Comparison of ENCODE assay signal across 18 cellular contexts in genomic region chr15:88805031-88805780, GRCh38. TPM values are rescaled to one million over a fixed set of nuclear protein-coding genes. Genes with fewer than 3 reads are reported as not detected.
A peak's percentile ranks its signal among the peaks of the same experiment; 100 is the strongest.
DNase-seq lines count a peak whose midpoint lies in the region; ATAC-seq and TF ChIP-seq lines count a peak whose summit lies in the region.
"Had no signal": no experiment of that assay in that cellular context is flagged by ENCODE, and none has a peak within 500 bp of the region (broad histone marks: within the 10 kb centered on the region; RNA-seq: fewer than 3 reads in every experiment).

No MANE protein-coding gene starts in this region.

- H3K4me2 ChIP-seq in OCI-LY7 (ENCODE audit: low read length): no peak overlapping the region
- H3K4me2 ChIP-seq: KMS-11 had no signal

- H3K4me3 ChIP-seq in OCI-LY7 (ENCODE audit: low read depth, low read length, poor library complexity, severe bottlenecking): no peak overlapping the region
- H3K4me3 ChIP-seq: upper lobe of left lung had no signal

- H3K27me3 Mint-ChIP-seq in activated CD8-positive, alpha-beta T cell treated with anti-CD3 and anti-CD28 coated beads for 36 hours: peaks cover 45% of the 10 kb centered on the region
- peaks cover 40% of the 10 kb centered on the region for H3K27me3 Mint-ChIP-seq in activated CD8-positive, alpha-beta T cell treated with anti-CD3 and anti-CD28 coated beads, Interleukin-2, amount 10 ng/mL, durations not matched to agents 7 days and 5 days (ENCODE audit: low read depth)
- H3K27me3 Mint-ChIP-seq in stimulated activated naive B cell treated with anti-CD40 and anti-IgM and Interleukin-4, amounts not matched to agents 10 μg/mL and 1 μg/mL and 100 μg/mL, for 72 hours: peaks cover 63 to 80% of the 10 kb centered on the region in 2 donors

- peak; percentile 10 for TF ChIP-seq CTCF in activated CD8-positive, alpha-beta T cell treated with anti-CD3 and anti-CD28 coated beads for 36 hours (IDR thresholded peaks at IDR 0.05)
- peak; percentile 9; the same call in 1 of the 2 replicates for TF ChIP-seq CTCF in GM12874 (IDR thresholded peaks at IDR 0.05; ENCODE audit: insufficient read depth, low read depth, low read length)
- TF ChIP-seq CTCF in OCI-LY7 (conservative IDR thresholded peaks at IDR 0.05; ENCODE audit: low read length): peak; percentile 59

- CTCF ChIA-PET in activated CD8-positive, alpha-beta T cell treated with anti-CD3 and anti-CD28 coated beads for 36 hours (lab: Charles Lee): no interaction called here
- CTCF ChIA-PET in activated CD8-positive, alpha-beta T cell treated with anti-CD3 and anti-CD28 coated beads, Interleukin-2, amount 10 ng/mL, durations not matched to agents 7 days and 5 days (lab: Charles Lee): interaction anchor here (1.2 kb wide), 1 partner anchor 327 kb away, joined by 3 read pairs; no protein-coding TSS in a partner anchor
- CTCF ChIA-PET in OCI-LY7 (lab: Charles Lee; ENCODE audit: unreplicated experiment): no interaction called here

- POLR2A ChIA-PET in activated CD8-positive, alpha-beta T cell treated with anti-CD3 and anti-CD28 coated beads for 36 hours (lab: Charles Lee): interaction anchor here (0.6 kb wide), 1 partner anchor 11 kb away, joined by 3 read pairs; no protein-coding TSS in a partner anchor
- POLR2A ChIA-PET in activated CD8-positive, alpha-beta T cell treated with anti-CD3 and anti-CD28 coated beads, Interleukin-2, amount 10 ng/mL, durations not matched to agents 7 days and 5 days (lab: Charles Lee): no interaction called here
- POLR2A ChIA-PET in OCI-LY7 (lab: Charles Lee): interaction anchor here (0.7 kb wide), 1 partner anchor 65 kb away, joined by 4 read pairs; no protein-coding TSS in a partner anchor

- H3K9me2 ChIP-seq in OCI-LY7 (ENCODE audit: insufficient read depth, low read length): no peaks in the 10 kb centered on the region

- H4K20me1 ChIP-seq in OCI-LY7 (ENCODE audit: insufficient read depth, low read length): no peaks in the 10 kb centered on the region

- H3K27ac ChIP-seq in OCI-LY7 (ENCODE audit: low read depth, low read length, poor library complexity, severe bottlenecking): no peak overlapping the region
- H3K27ac ChIP-seq: KMS-11, upper lobe of left lung had no signal

- no peak overlapping the region for H3K27ac Mint-ChIP-seq in activated CD8-positive, alpha-beta T cell treated with anti-CD3 and anti-CD28 coated beads for 36 hours
- H3K27ac Mint-ChIP-seq in activated CD8-positive, alpha-beta T cell treated with anti-CD3 and anti-CD28 coated beads, Interleukin-2, amount 10 ng/mL, durations not matched to agents 7 days and 5 days: no peak overlapping the region
- no peak overlapping the region for H3K27ac Mint-ChIP-seq in stimulated activated naive B cell treated with anti-CD40 and anti-IgM and Interleukin-4, amounts not matched to agents 10 μg/mL and 1 μg/mL and 100 μg/mL, for 72 hours
- H3K27ac Mint-ChIP-seq: mesothelial cell of epicardium; T-helper 1 cell treated with Interleukin-12 subunit alpha and Interleukin-12 subunit beta and Interleukin-4 antibody, amounts not matched to agents 30 μg/mL and 1 μg/mL, for 36 hours had no signal

- no peak overlapping the region for H3K4me3 Mint-ChIP-seq in activated CD8-positive, alpha-beta T cell treated with anti-CD3 and anti-CD28 coated beads for 36 hours
- no peak overlapping the region for H3K4me3 Mint-ChIP-seq in activated CD8-positive, alpha-beta T cell treated with anti-CD3 and anti-CD28 coated beads, Interleukin-2, amount 10 ng/mL, durations not matched to agents 7 days and 5 days
- no peak overlapping the region for H3K4me3 Mint-ChIP-seq in stimulated activated naive B cell treated with anti-CD40 and anti-IgM and Interleukin-4, amounts not matched to agents 10 μg/mL and 1 μg/mL and 100 μg/mL, for 72 hours
- H3K4me3 Mint-ChIP-seq: mesothelial cell of epicardium; T-helper 1 cell treated with Interleukin-12 subunit alpha and Interleukin-12 subunit beta and Interleukin-4 antibody, amounts not matched to agents 30 μg/mL and 1 μg/mL, for 36 hours had no signal

- H3K79me2 ChIP-seq in OCI-LY7 (ENCODE audit: insufficient read depth, low read depth, low read length): no peaks in the 10 kb centered on the region

- no peaks in the 10 kb centered on the region for H3K4me1 ChIP-seq in OCI-LY7 (ENCODE audit: insufficient read depth, low read length, poor library complexity, severe bottlenecking)
- H3K4me1 ChIP-seq: Caco-2 had no signal

- H3K36me3 Mint-ChIP-seq in activated CD8-positive, alpha-beta T cell treated with anti-CD3 and anti-CD28 coated beads for 36 hours (ENCODE audit: low read depth): no peaks in the 10 kb centered on the region
- no peaks in the 10 kb centered on the region for H3K36me3 Mint-ChIP-seq in activated CD8-positive, alpha-beta T cell treated with anti-CD3 and anti-CD28 coated beads, Interleukin-2, amount 10 ng/mL, durations not matched to agents 7 days and 5 days (ENCODE audit: low read depth)
- H3K36me3 Mint-ChIP-seq in stimulated activated naive B cell treated with anti-CD40 and anti-IgM and Interleukin-4, amounts not matched to agents 10 μg/mL and 1 μg/mL and 100 μg/mL, for 72 hours: peaks cover 0 to 2% of the 10 kb centered on the region in 2 donors
- H3K36me3 Mint-ChIP-seq: mesothelial cell of epicardium had no signal

- peaks cover 6% of the 10 kb centered on the region for H3K4me1 Mint-ChIP-seq in activated CD8-positive, alpha-beta T cell treated with anti-CD3 and anti-CD28 coated beads for 36 hours (ENCODE audit: low read depth)
- peaks cover 9% of the 10 kb centered on the region for H3K4me1 Mint-ChIP-seq in activated CD8-positive, alpha-beta T cell treated with anti-CD3 and anti-CD28 coated beads, Interleukin-2, amount 10 ng/mL, durations not matched to agents 7 days and 5 days (ENCODE audit: low read depth)
- H3K4me1 Mint-ChIP-seq in stimulated activated naive B cell treated with anti-CD40 and anti-IgM and Interleukin-4, amounts not matched to agents 10 μg/mL and 1 μg/mL and 100 μg/mL, for 72 hours: peaks cover 12 to 33% of the 10 kb centered on the region in 2 donors

- no TSS peak for BruUV-seq in OCI-LY7 (replicated peaks; lab: Mats Ljungman, UMichigan)

- no peak overlapping the region for H2AFZ ChIP-seq in OCI-LY7 (ENCODE audit: low read length)

- no peaks in the 10 kb centered on the region for H3K9me3 ChIP-seq in OCI-LY7 (ENCODE audit: low read length)
- H3K9me3 ChIP-seq: Caco-2, upper lobe of left lung had no signal

- H3K36me3 ChIP-seq in OCI-LY7 (ENCODE audit: insufficient read depth, low read length): no peaks in the 10 kb centered on the region
- H3K36me3 ChIP-seq: upper lobe of left lung had no signal

- no peaks in the 10 kb centered on the region for H3K9me3 Mint-ChIP-seq in activated CD8-positive, alpha-beta T cell treated with anti-CD3 and anti-CD28 coated beads for 36 hours
- H3K9me3 Mint-ChIP-seq in activated CD8-positive, alpha-beta T cell treated with anti-CD3 and anti-CD28 coated beads, Interleukin-2, amount 10 ng/mL, durations not matched to agents 7 days and 5 days (ENCODE audit: insufficient read depth): no peaks in the 10 kb centered on the region
- H3K9me3 Mint-ChIP-seq in stimulated activated naive B cell treated with anti-CD40 and anti-IgM and Interleukin-4, amounts not matched to agents 10 μg/mL and 1 μg/mL and 100 μg/mL, for 72 hours: no peaks in the 10 kb centered on the region
- H3K9me3 Mint-ChIP-seq: mesothelial cell of epicardium; T-helper 1 cell treated with Interleukin-12 subunit alpha and Interleukin-12 subunit beta and Interleukin-4 antibody, amounts not matched to agents 30 μg/mL and 1 μg/mL, for 36 hours had no signal

- ATAC-seq in activated CD8-positive, alpha-beta T cell treated with anti-CD3 and anti-CD28 coated beads for 36 hours: no peak
- ATAC-seq in activated CD8-positive, alpha-beta T cell treated with anti-CD3 and anti-CD28 coated beads, Interleukin-2, amount 10 ng/mL, durations not matched to agents 7 days and 5 days: no peak
- ATAC-seq in stimulated activated naive B cell treated with anti-CD40 and anti-IgM and Interleukin-4, amounts not matched to agents 10 μg/mL and 1 μg/mL and 100 μg/mL, for 72 hours (replicated peaks): peak; percentile 54 to 61
- no peak for ATAC-seq in Right ventricle myocardium superior (ENCODE audit: poor library complexity)

- DNase-seq in activated CD8-positive, alpha-beta T cell treated with anti-CD3 and anti-CD28 coated beads for 36 hours: peak; percentile 40
- no peak for DNase-seq in activated CD8-positive, alpha-beta T cell treated with anti-CD3 and anti-CD28 coated beads, Interleukin-2, amount 10 ng/mL, durations not matched to agents 7 days and 5 days
- DNase-seq in OCI-LY7 (ENCODE audit: low spot score) (peak; percentile 12), NCI-H2171 treated with DMSO at 0.1 percent for 48 hours (lab: John Stamatoyannopoulos, UW) (no peak), Right ventricle myocardium superior (no peak), Kasumi-1 (lab: John Stamatoyannopoulos, UW) (no peak)
- DNase-seq in stimulated activated naive B cell treated with anti-CD40 and anti-IgM and Interleukin-4, amounts not matched to agents 10 μg/mL and 1 μg/mL and 100 μg/mL, for 72 hours: no peak
- DNase-seq: activated CD4-positive, CD25-positive, alpha-beta regulatory T cell; activated gamma-delta T cell treated with Interleukin-2 at 50 U/mL for 16 hours; Caco-2; GDM1; SHP77 treated with DMSO at 0.1 percent for 48 hours; upper lobe of left lung had no signal

- intact Hi-C loops in activated CD8-positive, alpha-beta T cell treated with anti-CD3 and anti-CD28 coated beads for 36 hours (cut with micrococcal nuclease): no loop called here
- intact Hi-C loops in OCI-LY7 (cut with micrococcal nuclease; ENCODE audit: unreplicated experiment) (no loop called here), Right ventricle myocardium superior (cut with DNase I) (no loop called here)

RNA-seq across cellular contexts. Expression of gene ACAN, which starts 2.0 kb away (rescaled TPM):
- total RNA-seq in activated CD8-positive, alpha-beta T cell treated with anti-CD3 and anti-CD28 coated beads for 36 hours: not detected
- not detected for total RNA-seq in activated CD8-positive, alpha-beta T cell treated with anti-CD3 and anti-CD28 coated beads, Interleukin-2, amount 10 ng/mL, durations not matched to agents 7 days and 5 days
- not detected in 2 replicates for total RNA-seq in OCI-LY7 (2014; rRNA removed; shearing (Covaris generic))
- not detected in 2 replicates for total RNA-seq in OCI-LY7 (2022)
- 0.13 TPM for total RNA-seq in Right ventricle myocardium superior
- total RNA-seq: Caco-2, pulmonary artery endothelial cell had no signal

Comparison
In these comparisons a context has a peak if more than half of its experiments do, and no peak if none do; other contexts are left out.
1. DNase-seq: peak in activated CD8-positive, alpha-beta T cell treated with anti-CD3 and anti-CD28 coated beads for 36 hours (single experiment) and OCI-LY7 (single experiment); none in activated CD8-positive, alpha-beta T cell treated with anti-CD3 and anti-CD28 coated beads, Interleukin-2, amount 10 ng/mL, durations not matched to agents 7 days and 5 days (single experiment), stimulated activated naive B cell treated with anti-CD40 and anti-IgM and Interleukin-4, amounts not matched to agents 10 μg/mL and 1 μg/mL and 100 μg/mL, for 72 hours (single experiment), NCI-H2171 treated with DMSO at 0.1 percent for 48 hours (single experiment), Right ventricle myocardium superior (single experiment) and Kasumi-1 (0 of 2).
2. ATAC-seq: peak in stimulated activated naive B cell treated with anti-CD40 and anti-IgM and Interleukin-4, amounts not matched to agents 10 μg/mL and 1 μg/mL and 100 μg/mL, for 72 hours (2 of 2); none in activated CD8-positive, alpha-beta T cell treated with anti-CD3 and anti-CD28 coated beads for 36 hours (single experiment), activated CD8-positive, alpha-beta T cell treated with anti-CD3 and anti-CD28 coated beads, Interleukin-2, amount 10 ng/mL, durations not matched to agents 7 days and 5 days (single experiment) and Right ventricle myocardium superior (single experiment).
3. CTCF ChIP-seq: peak in every context shown above with its lines; median percentile 59 in OCI-LY7; 10 in activated CD8-positive, alpha-beta T cell treated with anti-CD3 and anti-CD28 coated beads for 36 hours; 9 in GM12874.